Comparison of ENCODE assay signal across 10 cellular contexts in genomic region chr1:32925360-32926142, GRCh38. TPM values are rescaled to one million over a fixed set of nuclear protein-coding genes. Genes with fewer than 3 reads are reported as not detected.
DNase-seq lines count a peak whose midpoint lies in the region; ATAC-seq, FAIRE-seq and TF ChIP-seq lines count a peak whose summit lies in the region.
"Had no signal": no experiment of that assay in that cellular context is flagged by ENCODE, and none has a peak within 500 bp of the region (broad histone marks: within the 10 kb centered on the region; RNA-seq: fewer than 3 reads in every experiment).

No MANE protein-coding gene starts in this region.

- POLR2A ChIA-PET in GM12878 (lab: Charles Lee) = no interaction called here

- intact Hi-C loops in Right ventricle myocardium superior (cut with DNase I) = no loop called here
- intact Hi-C loops in GM12878 (cut with micrococcal nuclease; ENCODE audit: unreplicated experiment) = no loop called here
- intact Hi-C loops in aorta (cut with DNase I) = no loop called here

- peak; percentile 33; the same call in 1 of the 2 replicates for TF ChIP-seq RAD21 in GM12878 (IDR thresholded peaks at IDR 0.05; ENCODE audit: insufficient read depth, low read depth, low read length)

- SMC1A ChIA-PET in GM12878 (lab: Charles Lee; ENCODE audit: uncharacterized antibody, unreplicated experiment) = interaction anchor here (0.7 to 1.1 kb wide), 2 partner anchors 129 to 280 kb away, joined by 3 to 5 read pairs; no protein-coding TSS in a partner anchor

- H3K4me3 ChIP-seq in right atrium auricular region = peak overlapping the region in 1 of 2 donors; percentile 11
- no peak overlapping the region for H3K4me3 ChIP-seq in GM12878
- no peak overlapping the region for H3K4me3 ChIP-seq in aorta (ENCODE audit: low read length in 2 of 2)

- in situ Hi-C loops in GM12878 (cut with MboI) = loop anchor here (25.0 kb wide), 1 partner anchor 687 kb away; no protein-coding TSS in a partner anchor

- H3K36me3 ChIP-seq in right atrium auricular region (no peaks in the 10 kb centered on the region), GM12878 (ENCODE audit: control insufficient read depth in 2 of 2, insufficient read depth in 2 of 2, low read length in 1 of 2) (no peaks in the 10 kb centered on the region), aorta (ENCODE audit: control insufficient read depth in 1 of 2, insufficient read depth in 2 of 2, low read length in 1 of 2) (no peaks in the 10 kb centered on the region)

- H3K9ac ChIP-seq in GM12878 (ENCODE audit: control insufficient read depth, insufficient read depth, low read length) = no peak overlapping the region

- H3K27ac ChIP-seq in right atrium auricular region (no peak overlapping the region), GM12878 (ENCODE audit: control insufficient read depth, insufficient read depth) (no peak overlapping the region), aorta (ENCODE audit: low read depth in 1 of 2, low read length in 2 of 2) (no peak overlapping the region)
- H3K27ac ChIP-seq: C4-2B, epithelial cell of prostate had no signal

- CTCF ChIA-PET in GM12878 (lab: Yijun Ruan, JAX) = interaction anchor here (0.9 to 1.0 kb wide), 3 partner anchors 130 to 160 kb away, joined by 3 to 7 read pairs (median 6); no protein-coding TSS in a partner anchor

- H3K4me2 ChIP-seq in GM12878 (ENCODE audit: control insufficient read depth, insufficient read depth) = no peak overlapping the region; the same call in 1 of the 2 replicates

- H4K20me1 ChIP-seq in GM12878 (ENCODE audit: control insufficient read depth, insufficient read depth) = no peaks in the 10 kb centered on the region

- FAIRE-seq in GM12878 (lab: Jason Lieb, UNC) = no peak

- peak; percentile 47 for ATAC-seq in Right ventricle myocardium superior (ENCODE audit: poor library complexity)
- peak; percentile 66 for ATAC-seq in GM12878
- ATAC-seq in aorta (ENCODE audit: low FRiP score) = peak; percentile 31
- ATAC-seq in HG03571 (IDR thresholded peaks at IDR 0.05; ENCODE audit: unreplicated experiment) = no peak

- H2AFZ ChIP-seq in GM12878 (ENCODE audit: control insufficient read depth, low read depth, low read length) = peak overlapping the region; percentile 51

- no peak for TF ChIP-seq CTCF in right atrium auricular region (IDR thresholded peaks at IDR 0.05)
- TF ChIP-seq CTCF in GM12878 (IDR thresholded peaks at IDR 0.05 in 2 of 3, conservative IDR thresholded peaks at IDR 0.05 in 1 of 3; ENCODE audit: control insufficient read depth in 2 of 3, extremely low read depth in 1 of 3, insufficient read depth in 1 of 3, low read depth in 3 of 3, low read length in 3 of 3) = peak in 1 of 3 experiments; percentile 29; a peak in 1 of 6 replicates

- DNase-seq in Right ventricle myocardium superior (no peak), right atrium auricular region (ENCODE audit: low spot score) (no peak), GM12878 (ENCODE audit: low read depth, low spot score) (no peak), kidney tubule cell (ENCODE audit: low spot score) (peak; percentile 50), aorta (no peak), AML-193 (lab: John Stamatoyannopoulos, UW) (no peak)
- DNase-seq in activated effector memory CD4-positive, alpha-beta T cell treated with anti-CD3 and anti-CD28 coated beads, Interleukin-2, amount 50 U/mL, for 16 hours = no peak

- TF ChIP-seq POLR2A in GM12878 (IDR thresholded peaks at IDR 0.05; ENCODE audit: low read depth, low read length) = no peak

- no peaks in the 10 kb centered on the region for H3K27me3 ChIP-seq in right atrium auricular region
- H3K27me3 ChIP-seq in GM12878 (replicated peaks in 1 of 2; ENCODE audit: control insufficient read depth in 2 of 2, insufficient read depth in 2 of 2, low read length in 1 of 2) = peaks cover 0 to 5% of the 10 kb centered on the region in 2 experiments; a peak in 2 of 4 replicates
- H3K27me3 ChIP-seq in aorta (ENCODE audit: control insufficient read depth in 1 of 2, insufficient read depth in 2 of 2, low read length in 1 of 2) = no peaks in the 10 kb centered on the region

- 43% methylated on average over 22 of the region's 24 CpGs for WGBS in GM12878 (ENCODE audit: insufficient coverage, insufficient replicate concordance, low lambda C conversion rate, missing lambda C conversion rate)
- 32 to 40% methylated on average over 24 of the region's 24 CpGs for WGBS in aorta, 2 donors

- H3K9me3 ChIP-seq in right atrium auricular region (no peaks in the 10 kb centered on the region), GM12878 (replicated peaks; ENCODE audit: control insufficient read depth, insufficient read depth, low read length) (no peaks in the 10 kb centered on the region), aorta (ENCODE audit: control insufficient read depth, low read length) (no peaks in the 10 kb centered on the region)

- H3K4me1 ChIP-seq in right atrium auricular region (peaks cover 0 to 23% of the 10 kb centered on the region in 2 donors), GM12878 (ENCODE audit: control insufficient read depth, insufficient read depth, low read length) (no peaks in the 10 kb centered on the region; the same call in 1 of the 2 replicates), aorta (ENCODE audit: control insufficient read depth in 1 of 2, insufficient read depth in 2 of 2, low read length in 2 of 2) (peaks cover 0 to 2% of the 10 kb centered on the region in 2 donors)

- H3K79me2 ChIP-seq in GM12878 (ENCODE audit: control insufficient read depth, insufficient read depth, low read length) = no peaks in the 10 kb centered on the region

- no peak for TF ChIP-seq EP300 in GM12878 (IDR thresholded peaks at IDR 0.05; ENCODE audit: borderline replicate concordance in 1 of 2, control insufficient read depth in 1 of 2, low read depth in 2 of 2, low read length in 2 of 2)

- no TSS peak for BruUV-seq in GM12878 (replicated peaks; lab: Mats Ljungman, UMichigan)

- RAD21 ChIA-PET in GM12878 (lab: Charles Lee; ENCODE audit: unreplicated experiment) = interaction anchor here (1.1 kb wide), 1 partner anchor 129 kb away, joined by 4 read pairs; no protein-coding TSS in a partner anchor

RNA-seq across cellular contexts. Expression of gene TMEM54, which starts 24.4 kb away (rescaled TPM):
- 10.5 TPM for total RNA-seq in Right ventricle myocardium superior
- 10 to 100 TPM in 1 of 2 donors, 1 to 10 TPM in 1; 4.7 to 37.9 TPM for total RNA-seq in right atrium auricular region
- 0.93 and 1.4 TPM in 2 replicates for total RNA-seq in GM12878 (2013; cell fraction: nucleolus; rRNA removed)
- 0.34 and 0.71 TPM in 2 replicates for total RNA-seq in GM12878 (2014; rRNA removed)
- total RNA-seq in GM12878 (2014; rRNA removed; fragmentation: Illumina TruSeq; extraction: Trizol) = 0.18 and 0.45 TPM in 2 replicates
- 0.59 and 1.1 TPM in 2 replicates for total RNA-seq in GM12878 (2021)
- polyA plus RNA-seq in GM12878 (2011; ENCODE audit: low read depth) = 0.33 TPM
- polyA plus RNA-seq in GM12878 (2011; rRNA removed) = 0.63 and 0.80 TPM in 2 replicates
- 3.4 and 4.0 TPM in 2 replicates for polyA plus RNA-seq in GM12878 (2011; cell fraction: cytosol; rRNA removed)
- 0.82 and 1.3 TPM in 2 replicates for polyA plus RNA-seq in GM12878 (2011; cell fraction: nucleus; rRNA removed)
- polyA plus RNA-seq in GM12878 (2012) = 0.45 and 0.91 TPM in 2 replicates
- 0.16 TPM in 1 of 2 replicates, not detected in the other for polyA plus RNA-seq in GM12878 (2014; fragmentation: Illumina TruSeq; extraction: Trizol)
- under 1 TPM in 1 of 2 experiments, not detected in 1; 0.07 TPM for polyA plus RNA-seq in GM12878 (2014; fragmentation: Nextera tagmentation; extraction: Ambion mirVana)
- 0.56 and 0.76 TPM in 2 replicates for polyA plus RNA-seq in GM12878 (2014; rRNA removed)
- under 1 TPM; 0.71 to 0.94 TPM for polyA plus RNA-seq in GM12878 (2016; fragmentation: Nextera tagmentation; extraction: Ambion mirVana)
- 1.2 and 2.3 TPM in 2 replicates for polyA minus RNA-seq in GM12878 (2011; rRNA and poly(A)+ RNA removed)
- polyA minus RNA-seq in GM12878 (2011; cell fraction: cytosol; rRNA and poly(A)+ RNA removed) = not detected in 2 replicates
- polyA minus RNA-seq in GM12878 (2011; cell fraction: nucleus; rRNA and poly(A)+ RNA removed) = 0.67 TPM in 1 of 2 replicates, not detected in the other
- total RNA-seq in aorta = 10 to 100 TPM; 21.1 to 23.8 TPM
- 10 to 100 TPM; 25.3 to 77.5 TPM for polyA plus RNA-seq in aorta

RNA-seq across cellular contexts. Expression of gene RNF19B, which starts 39.1 kb away (rescaled TPM):
- total RNA-seq in Right ventricle myocardium superior (14.3 TPM), right atrium auricular region (10 to 100 TPM; 10.2 to 10.3 TPM), GM12878 (2014; rRNA removed) (17.2 and 17.6 TPM in 2 replicates), GM12878 (2014; rRNA removed; fragmentation: Illumina TruSeq; extraction: Trizol) (15.5 and 16.7 TPM in 2 replicates), GM12878 (2021) (30.3 and 32.2 TPM in 2 replicates), aorta (10 to 100 TPM; 25.5 to 51.5 TPM)
- 15.2 and 15.5 TPM in 2 replicates for total RNA-seq in GM12878 (2013; cell fraction: nucleolus; rRNA removed)
- polyA plus RNA-seq in GM12878 (2011; ENCODE audit: low read depth) = 12.8 TPM
- polyA plus RNA-seq in GM12878 (2011; rRNA removed) (21.7 and 32.6 TPM in 2 replicates), GM12878 (2014; fragmentation: Illumina TruSeq; extraction: Trizol) (23.1 and 24.9 TPM in 2 replicates), GM12878 (2014; fragmentation: Nextera tagmentation; extraction: Ambion mirVana) (1 to 10 TPM; 4.3 to 9.1 TPM), GM12878 (2014; rRNA removed) (23.4 and 24.2 TPM in 2 replicates), GM12878 (2016; fragmentation: Nextera tagmentation; extraction: Ambion mirVana) (1 to 10 TPM; 2.8 to 4.0 TPM), aorta (10 to 100 TPM; 13.8 to 16.4 TPM)
- polyA plus RNA-seq in GM12878 (2011; cell fraction: cytosol; rRNA removed) = 29.5 and 31.4 TPM in 2 replicates
- 16.5 and 19.7 TPM in 2 replicates for polyA plus RNA-seq in GM12878 (2011; cell fraction: nucleus; rRNA removed)
- 16.7 and 18.2 TPM in 2 replicates for polyA plus RNA-seq in GM12878 (2012)
- polyA minus RNA-seq in GM12878 (2011; rRNA and poly(A)+ RNA removed) = 54.0 and 66.6 TPM in 2 replicates
- polyA minus RNA-seq in GM12878 (2011; cell fraction: cytosol; rRNA and poly(A)+ RNA removed) = 17.2 and 18.3 TPM in 2 replicates
- polyA minus RNA-seq in GM12878 (2011; cell fraction: nucleus; rRNA and poly(A)+ RNA removed) = 14.4 and 22.5 TPM in 2 replicates

RNA-seq across cellular contexts. Expression of gene HPCA, which starts 39.3 kb away (rescaled TPM):
- not detected for total RNA-seq in Right ventricle myocardium superior
- total RNA-seq in right atrium auricular region = not detected
- total RNA-seq in GM12878 (2013; cell fraction: nucleolus; rRNA removed) = 0.35 TPM in 1 of 2 replicates, not detected in the other
- not detected in 2 replicates for total RNA-seq in GM12878 (2014; rRNA removed)
- not detected in 2 replicates for total RNA-seq in GM12878 (2014; rRNA removed; fragmentation: Illumina TruSeq; extraction: Trizol)
- not detected in 2 replicates for total RNA-seq in GM12878 (2021)
- polyA plus RNA-seq in GM12878 (2011; ENCODE audit: low read depth) = not detected
- 0.11 TPM in 1 of 2 replicates, not detected in the other for polyA plus RNA-seq in GM12878 (2011; rRNA removed)
- polyA plus RNA-seq in GM12878 (2011; cell fraction: cytosol; rRNA removed) = 0.06 and 0.12 TPM in 2 replicates
- 0.48 and 1.8 TPM in 2 replicates for polyA plus RNA-seq in GM12878 (2011; cell fraction: nucleus; rRNA removed)
- polyA plus RNA-seq in GM12878 (2012) = 0.07 TPM in 1 of 2 replicates, not detected in the other
- polyA plus RNA-seq in GM12878 (2014; fragmentation: Illumina TruSeq; extraction: Trizol) = not detected in 2 replicates
- not detected for polyA plus RNA-seq in GM12878 (2014; fragmentation: Nextera tagmentation; extraction: Ambion mirVana)
- not detected in 2 replicates for polyA plus RNA-seq in GM12878 (2014; rRNA removed)
- not detected for polyA plus RNA-seq in GM12878 (2016; fragmentation: Nextera tagmentation; extraction: Ambion mirVana)
- not detected in 2 replicates for polyA minus RNA-seq in GM12878 (2011; rRNA and poly(A)+ RNA removed)
- not detected in 2 replicates for polyA minus RNA-seq in GM12878 (2011; cell fraction: cytosol; rRNA and poly(A)+ RNA removed)
- polyA minus RNA-seq in GM12878 (2011; cell fraction: nucleus; rRNA and poly(A)+ RNA removed) = not detected in 2 replicates
- total RNA-seq in aorta = under 1 TPM in 1 of 2 donors, not detected in 1; 0.51 TPM
- polyA plus RNA-seq in aorta = under 1 TPM in 1 of 2 donors, not detected in 1; 0.90 TPM

RNA-seq across cellular contexts. Expression of gene FNDC5, which starts 54.8 kb away (rescaled TPM):
- 139 TPM for total RNA-seq in Right ventricle myocardium superior
- total RNA-seq in right atrium auricular region = 100 to 1,000 TPM in 1 of 2 donors, 10 to 100 TPM in 1; 68.3 to 112 TPM
- not detected in 2 replicates for total RNA-seq in GM12878 (2013; cell fraction: nucleolus; rRNA removed)
- total RNA-seq in GM12878 (2014; rRNA removed) = not detected in 2 replicates
- not detected in 2 replicates for total RNA-seq in GM12878 (2014; rRNA removed; fragmentation: Illumina TruSeq; extraction: Trizol)
- total RNA-seq in GM12878 (2021) = not detected in 2 replicates
- polyA plus RNA-seq in GM12878 (2011; ENCODE audit: low read depth) = 0.35 TPM
- polyA plus RNA-seq in GM12878 (2011; rRNA removed) = 0.23 and 0.36 TPM in 2 replicates
- polyA plus RNA-seq in GM12878 (2011; cell fraction: cytosol; rRNA removed) = 0.05 TPM in 1 of 2 replicates, not detected in the other
- polyA plus RNA-seq in GM12878 (2011; cell fraction: nucleus; rRNA removed) = 1.3 and 1.6 TPM in 2 replicates
- polyA plus RNA-seq in GM12878 (2012) = 0.39 and 0.55 TPM in 2 replicates
- 0.01 TPM in 1 of 2 replicates, not detected in the other for polyA plus RNA-seq in GM12878 (2014; fragmentation: Illumina TruSeq; extraction: Trizol)
- under 1 TPM; 0.14 to 0.26 TPM for polyA plus RNA-seq in GM12878 (2014; fragmentation: Nextera tagmentation; extraction: Ambion mirVana)
- not detected in 2 replicates for polyA plus RNA-seq in GM12878 (2014; rRNA removed)
- polyA plus RNA-seq in GM12878 (2016; fragmentation: Nextera tagmentation; extraction: Ambion mirVana) = under 1 TPM; 0.11 to 0.29 TPM
- 0.10 TPM in 1 of 2 replicates, not detected in the other for polyA minus RNA-seq in GM12878 (2011; rRNA and poly(A)+ RNA removed)
- polyA minus RNA-seq in GM12878 (2011; cell fraction: cytosol; rRNA and poly(A)+ RNA removed) = not detected in 2 replicates
- not detected in 2 replicates for polyA minus RNA-seq in GM12878 (2011; cell fraction: nucleus; rRNA and poly(A)+ RNA removed)
- 10 to 100 TPM in 1 of 2 donors, 1 to 10 TPM in 1; 5.6 to 17.6 TPM for total RNA-seq in aorta
- 10 to 100 TPM in 1 of 2 donors, 1 to 10 TPM in 1; 8.1 to 11.7 TPM for polyA plus RNA-seq in aorta
